In the genomic region with DNA sequence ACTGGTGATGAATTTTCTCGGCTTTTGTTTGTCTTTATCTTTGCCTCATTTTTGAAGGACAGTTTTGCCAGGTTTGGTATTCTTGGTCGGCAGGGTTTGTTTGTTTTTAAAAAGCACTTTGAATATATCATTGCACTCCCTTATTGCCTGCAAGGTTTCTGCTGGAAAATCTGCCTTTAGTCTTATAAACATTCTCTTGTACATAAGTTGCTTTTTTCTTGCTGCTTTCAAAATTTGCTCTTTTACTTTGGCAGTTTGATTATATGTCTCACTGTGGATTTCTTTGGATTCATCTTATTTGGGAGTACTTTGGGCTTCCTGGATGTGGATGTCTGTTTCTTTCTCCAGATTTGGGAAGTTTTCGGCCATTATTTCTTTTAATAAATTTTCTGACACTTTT, we compare ENCODE assay signal across 7 cellular contexts.
"Had no signal": no experiment of that assay in that cellular context is flagged by ENCODE, and none has a peak within 500 bp of the region (broad histone marks: within the 10 kb centered on the region; RNA-seq: fewer than 3 reads in every experiment).

No MANE protein-coding gene starts in this region.

- FAIRE-seq: G401.6, GM12878, GM12891, GM12892, GM18507 had no signal

- DNase-seq: GDM1, GF-D8 had no signal

- H3K4me3 ChIP-seq: GM12878 had no signal
